In the genomic region with DNA sequence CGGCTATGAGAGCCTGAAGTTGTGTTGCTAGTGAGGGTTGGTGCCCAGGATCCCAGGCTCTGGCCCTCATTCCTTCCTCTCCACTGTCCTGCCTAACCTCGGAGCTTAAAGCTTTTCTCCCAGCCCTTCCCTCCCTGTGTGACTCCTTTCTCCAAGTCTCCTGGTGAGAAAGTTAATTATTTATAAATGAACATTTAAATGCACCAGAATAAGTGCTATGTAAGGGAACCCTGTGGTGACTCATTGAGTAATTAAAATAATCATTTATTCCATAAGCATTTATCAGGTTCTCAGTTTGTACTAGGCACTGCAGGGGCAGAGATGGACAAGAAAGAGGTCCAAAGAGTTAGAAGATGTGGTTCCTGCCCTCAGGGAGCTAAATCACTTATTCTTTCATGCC, we compare ENCODE assay signal across 37 cellular contexts.
"Had no signal": no experiment of that assay in that cellular context is flagged by ENCODE, and none has a peak within 500 bp of the region (broad histone marks: within the 10 kb centered on the region; RNA-seq: fewer than 3 reads in every experiment).

No MANE protein-coding gene starts in this region.

- ATAC-seq: activated CD8-positive, alpha-beta T cell treated with anti-CD3 and anti-CD28 coated beads for 36 hours; activated naive CD4-positive, alpha-beta T cell treated with anti-CD3 and anti-CD28 coated beads, Interleukin-2, amount 50 U/mL, for 72 hours; activated T-cell treated with anti-CD3 and anti-CD28 coated beads, Interleukin-2, amount 50 U/mL, for 4 hours; activated T-cell treated with anti-CD3 and anti-CD28 coated beads, Interleukin-2, amount 50 U/mL, for 72 hours; body of pancreas had no signal

- H3K9me3 ChIP-seq: adrenal gland had no signal

- H3K4me3 ChIP-seq: adrenal gland, body of pancreas, breast epithelium had no signal

- H3K9me3 Mint-ChIP-seq: activated CD4-positive, alpha-beta memory T cell treated with anti-CD3 and anti-CD28 coated beads for 36 hours; activated T-helper 17 cell treated with anti-CD3 and anti-CD28 coated beads, Interleukin-2, amount 50 U/mL, for 72 hours had no signal

- H3K4me1 Mint-ChIP-seq: activated B cell treated with CpG ODN at 0.5 μM for 24 hours; activated CD4-positive, alpha-beta T cell treated with anti-CD3 and anti-CD28 coated beads, Interleukin-2, amount 10 ng/mL, durations not matched to agents 24 days and 14 days; activated naive CD8-positive, alpha-beta T cell treated with anti-CD3 and anti-CD28 coated beads for 36 hours; activated T-helper 17 cell treated with anti-CD3 and anti-CD28 coated beads, Interleukin-2, amount 50 U/mL, for 72 hours had no signal

- DNase-seq: activated B cell treated with CpG ODN at 0.5 μM for 24 hours; activated CD4-positive, alpha-beta memory T cell treated with anti-CD3 and anti-CD28 coated beads for 36 hours; activated CD4-positive, alpha-beta T cell treated with anti-CD3 and anti-CD28 coated beads for 4 hours; activated CD4-positive, alpha-beta T cell treated with anti-CD3 and anti-CD28 coated beads, Interleukin-2, amount 10 ng/mL, durations not matched to agents 24 days and 14 days; activated CD4-positive, alpha-beta T cell treated with anti-CD3 and anti-CD28 coated beads, Interleukin-2, amount 50 U/mL, for 1 hour; activated CD4-positive, alpha-beta T cell treated with anti-CD3 and anti-CD28 coated beads, Interleukin-2, amount 50 U/mL, for 4 hours; activated CD4-positive, CD25-positive, alpha-beta regulatory T cell treated with anti-CD3 and anti-CD28 coated beads, Interleukin-2, amount 50 U/mL, for 72 hours; activated CD8-positive, alpha-beta memory T cell treated with anti-CD3 and anti-CD28 coated beads, Interleukin-2, amount 50 U/mL, for 4 hours; activated effector memory CD4-positive, alpha-beta T cell treated with anti-CD3 and anti-CD28 coated beads, Interleukin-2, amount 50 U/mL, for 16 hours; activated gamma-delta T cell treated with Interleukin-2 at 50 U/mL for 16 hours; activated naive CD4-positive, alpha-beta T cell; activated naive CD4-positive, alpha-beta T cell treated with anti-CD3 and anti-CD28 coated beads, Interleukin-2, amount 50 U/mL, for 16 hours; activated naive CD8-positive, alpha-beta T cell treated with anti-CD3 and anti-CD28 coated beads for 36 hours; activated T-cell treated with anti-CD3 and anti-CD28 coated beads for 4 hours; activated T-cell treated with anti-CD3 and anti-CD28 coated beads, Interleukin-2, amount 50 U/mL, for 1 hour; activated T-cell treated with anti-CD3 and anti-CD28 coated beads, Interleukin-2, amount 50 U/mL, for 4 hours; activated T-cell treated with anti-CD3 and anti-CD28 coated beads, Interleukin-2, amount 50 U/mL, for 72 hours; adrenal gland; amniotic stem cell; aorta; body of pancreas; brain microvascular endothelial cell; central memory CD4-positive, alpha-beta T cell; T-helper 1 cell; T-helper 2 cell; T-helper 9 cell had no signal

- FAIRE-seq: astrocyte, TTC549 had no signal

- H3K36me3 Mint-ChIP-seq: activated CD4-positive, alpha-beta memory T cell treated with anti-CD3 and anti-CD28 coated beads for 36 hours; activated naive CD4-positive, alpha-beta T cell treated with anti-CD3 and anti-CD28 coated beads, Interleukin-2, amount 50 U/mL, for 72 hours; activated naive CD8-positive, alpha-beta T cell treated with anti-CD3 and anti-CD28 coated beads for 36 hours had no signal

- H3K36me3 ChIP-seq: adrenal gland, brain microvascular endothelial cell, breast epithelium had no signal

- H3K4me1 ChIP-seq: adrenal gland, body of pancreas, breast epithelium had no signal

- H3K27me3 ChIP-seq: adrenal gland, body of pancreas, brain microvascular endothelial cell, breast epithelium had no signal

- H3K27ac ChIP-seq: adrenal gland, body of pancreas, brain microvascular endothelial cell, breast epithelium, VCaP had no signal

- H3K4me3 Mint-ChIP-seq: activated B cell treated with CpG ODN at 0.5 μM for 24 hours; activated CD4-positive, alpha-beta memory T cell treated with anti-CD3 and anti-CD28 coated beads for 36 hours; activated CD4-positive, alpha-beta T cell treated with anti-CD3 and anti-CD28 coated beads, Interleukin-2, amount 10 ng/mL, durations not matched to agents 24 days and 14 days; activated CD8-positive, alpha-beta T cell treated with anti-CD3 and anti-CD28 coated beads for 36 hours; activated naive CD4-positive, alpha-beta T cell treated with anti-CD3 and anti-CD28 coated beads for 36 hours; activated naive CD8-positive, alpha-beta T cell treated with anti-CD3 and anti-CD28 coated beads for 36 hours; activated T-cell treated with anti-CD3 and anti-CD28 coated beads, Interleukin-2, amount 50 U/mL, for 4 hours; activated T-cell treated with anti-CD3 and anti-CD28 coated beads, Interleukin-2, amount 50 U/mL, for 72 hours; activated T-helper 1 cell treated with anti-CD3 and anti-CD28 coated beads, Interleukin-12 subunit alpha, Interleukin-12 subunit beta, Interleukin-2, Interleukin-4 antibody, amounts not matched to agents 30 ng/mL and 10 ng/mL and 1 ng/mL, durations not matched to agents 14 hours and 24 hours and 36 hours; activated T-helper 17 cell treated with anti-CD3 and anti-CD28 coated beads, Interleukin-2, amount 50 U/mL, for 72 hours; T-helper 1 cell treated with Interleukin-12 subunit alpha and Interleukin-12 subunit beta and Interleukin-4 antibody, amounts not matched to agents 30 μg/mL and 1 μg/mL, for 36 hours; T-helper 2 cell treated with Interferon-gamma antibody and Interleukin-4, amounts not matched to agents 5 μg/mL and 100 μg/mL, for 36 hours had no signal

- H3K27me3 Mint-ChIP-seq: activated CD4-positive, alpha-beta T cell treated with anti-CD3 and anti-CD28 coated beads, Interleukin-2, amount 10 ng/mL, durations not matched to agents 24 days and 14 days had no signal

- H3K27ac Mint-ChIP-seq: activated B cell treated with CpG ODN at 0.5 μM for 24 hours; activated CD4-positive, alpha-beta memory T cell treated with anti-CD3 and anti-CD28 coated beads for 36 hours; activated CD4-positive, alpha-beta T cell treated with anti-CD3 and anti-CD28 coated beads, Interleukin-2, amount 10 ng/mL, durations not matched to agents 24 days and 14 days; activated CD8-positive, alpha-beta T cell treated with anti-CD3 and anti-CD28 coated beads for 36 hours; activated naive CD4-positive, alpha-beta T cell treated with anti-CD3 and anti-CD28 coated beads for 36 hours; activated naive CD4-positive, alpha-beta T cell treated with anti-CD3 and anti-CD28 coated beads, Interleukin-2, amount 50 U/mL, for 72 hours; activated naive CD8-positive, alpha-beta T cell treated with anti-CD3 and anti-CD28 coated beads for 36 hours; activated T-cell treated with anti-CD3 and anti-CD28 coated beads, Interleukin-2, amount 50 U/mL, for 72 hours; activated T-helper 1 cell treated with anti-CD3 and anti-CD28 coated beads, Interleukin-12 subunit alpha, Interleukin-12 subunit beta, Interleukin-2, Interleukin-4 antibody, amounts not matched to agents 30 ng/mL and 10 ng/mL and 1 ng/mL, durations not matched to agents 14 hours and 24 hours and 36 hours; activated T-helper 17 cell treated with anti-CD3 and anti-CD28 coated beads, Interleukin-2, amount 50 U/mL, for 72 hours; T-helper 1 cell treated with Interleukin-12 subunit alpha and Interleukin-12 subunit beta and Interleukin-4 antibody, amounts not matched to agents 30 μg/mL and 1 μg/mL, for 36 hours; T-helper 2 cell treated with Interferon-gamma antibody and Interleukin-4, amounts not matched to agents 5 μg/mL and 100 μg/mL, for 36 hours had no signal
